Comparison of ENCODE assay signal across 35 cellular contexts in the genomic region with DNA sequence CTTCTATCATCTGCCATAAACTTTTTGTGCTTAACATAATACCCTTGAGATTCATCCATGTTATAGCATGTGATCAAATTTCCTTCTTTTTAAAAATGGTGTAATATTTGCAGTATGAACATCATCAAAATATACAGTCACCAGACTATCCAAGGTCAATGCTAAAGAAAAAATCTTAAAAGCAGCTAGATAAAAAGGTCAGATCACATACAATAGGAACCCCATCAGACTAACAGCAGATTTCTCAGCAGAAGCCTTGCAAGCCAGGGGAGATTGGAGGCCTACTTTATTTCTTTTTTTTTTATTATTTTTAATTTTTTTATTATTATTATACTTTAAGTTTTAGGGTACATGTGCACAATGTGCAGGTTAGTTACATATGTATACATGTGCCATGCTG.
"Had no signal": no experiment of that assay in that cellular context is flagged by ENCODE, and none has a peak within 500 bp of the region (broad histone marks: within the 10 kb centered on the region; RNA-seq: fewer than 3 reads in every experiment).

No MANE protein-coding gene starts in this region.

- H3K9me3 ChIP-seq: MG63 had no signal

- H3K36me3 ChIP-seq: MG63 had no signal

- DNase-seq: Karpas-422, Kasumi-1, MG63, MM.1S, MV-4-11, NCI-H1048, NCI-H1092, NCI-H1092 treated with DMSO at 0.1 percent for 48 hours, NCI-H1105, NCI-H1105 treated with DMSO at 0.1 percent for 48 hours, NCI-H1417, NCI-H1417 treated with DMSO at 0.1 percent for 48 hours, NCI-H1436, NCI-H1436 treated with DMSO at 0.1 percent for 48 hours, NCI-H146, NCI-H1694, NCI-H1694 treated with DMSO at 0.1 percent for 48 hours, NCI-H187, NCI-H187 treated with DMSO at 0.1 percent for 48 hours, NCI-H1930, NCI-H2029, NCI-H2029 treated with DMSO at 0.1 percent for 48 hours, NCI-H2081, NCI-H2081 treated with DMSO at 0.1 percent for 48 hours, NCI-H2107, NCI-H2171, NCI-H2171 treated with DMSO at 0.1 percent for 48 hours, NCI-H2227 treated with DMSO at 0.1 percent for 48 hours, NCI-H226, NCI-H345, NCI-H446, NCI-H446 treated with DMSO at 0.1 percent for 48 hours, NCI-H510A, NCI-H510A treated with DMSO at 0.1 percent for 48 hours, NCI-H524 had no signal

- H3K4me3 ChIP-seq: MG63 had no signal
